In the genomic region with DNA sequence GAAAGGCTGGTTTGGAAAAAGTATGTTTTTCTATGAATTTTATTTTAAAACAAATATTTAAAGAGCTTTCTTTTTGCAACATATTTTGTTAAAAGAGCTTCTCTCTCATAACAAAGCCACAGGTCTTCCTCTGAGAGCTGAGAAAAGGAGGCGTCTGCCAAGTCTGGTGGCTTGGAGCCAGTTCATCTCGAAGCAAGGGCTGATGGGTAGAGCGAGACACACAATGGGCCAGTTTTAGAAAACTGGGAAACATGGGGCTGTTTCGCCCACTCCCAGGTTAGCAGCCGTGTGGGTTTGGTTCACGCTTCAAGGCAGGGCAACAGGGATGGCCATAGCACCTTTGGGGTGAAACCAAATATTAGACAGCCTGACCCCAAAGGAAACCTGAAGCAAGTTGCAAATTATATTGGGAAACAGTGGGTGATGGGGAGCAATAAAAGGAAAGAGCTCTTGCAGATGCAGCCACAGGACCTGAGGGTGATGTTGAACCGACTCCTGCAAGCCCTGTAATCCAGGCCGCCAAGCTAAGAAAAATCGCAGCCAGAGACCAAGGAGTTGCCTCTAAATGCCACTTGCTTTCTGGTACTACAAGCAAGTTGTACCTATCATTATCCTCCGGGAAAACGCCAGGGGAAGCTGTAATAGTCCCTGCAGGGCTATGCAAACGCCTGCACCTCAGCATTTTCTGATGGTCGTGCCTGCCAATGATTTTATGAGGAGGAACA, we compare ENCODE assay signal across 11 cellular contexts.
A peak's percentile ranks its signal among the peaks of the same experiment; 100 is the strongest.
DNase-seq lines count a peak whose midpoint lies in the region; ATAC-seq and TF ChIP-seq lines count a peak whose summit lies in the region.
"Had no signal": no experiment of that assay in that cellular context is flagged by ENCODE, and none has a peak within 500 bp of the region (broad histone marks: within the 10 kb centered on the region; RNA-seq: fewer than 3 reads in every experiment).

No MANE protein-coding gene starts in this region.

- H3K4me3 Mint-ChIP-seq in GM23338 = no peak overlapping the region
- H3K4me3 Mint-ChIP-seq: activated naive CD8-positive, alpha-beta T cell treated with anti-CD3 and anti-CD28 coated beads, Interleukin-2, amount 10 ng/mL, durations not matched to agents 7 days and 5 days had no signal

- no peak overlapping the region; the same call in none of the 2 replicates for H2AFZ ChIP-seq in GM23338
- H2AFZ ChIP-seq: GM23248 had no signal

- peaks cover 35% of the 10 kb centered on the region for H3K9me3 Mint-ChIP-seq in GM23338

- no peaks in the 10 kb centered on the region for H3K9me3 ChIP-seq in prostate gland

- no peaks in the 10 kb centered on the region for H3K4me1 Mint-ChIP-seq in GM23338
- H3K4me1 Mint-ChIP-seq: activated naive CD8-positive, alpha-beta T cell treated with anti-CD3 and anti-CD28 coated beads, Interleukin-2, amount 10 ng/mL, durations not matched to agents 7 days and 5 days had no signal

- no peak overlapping the region for H3K4me3 ChIP-seq in GM23338
- H3K4me3 ChIP-seq in cardiac fibroblast (replicated peaks in 1 of 2; ENCODE audit: low read depth in 2 of 2, low read length in 2 of 2) = no peak overlapping the region
- no peak overlapping the region for H3K4me3 ChIP-seq in prostate gland
- H3K4me3 ChIP-seq: GM23248 had no signal

- H3K27me3 ChIP-seq in GM23338 (ENCODE audit: insufficient read depth) = no peaks in the 10 kb centered on the region
- no peaks in the 10 kb centered on the region for H3K27me3 ChIP-seq in prostate gland (replicated peaks; ENCODE audit: insufficient read depth)

- H3K27ac Mint-ChIP-seq in GM23338 = no peak overlapping the region
- H3K27ac Mint-ChIP-seq: activated naive CD8-positive, alpha-beta T cell treated with anti-CD3 and anti-CD28 coated beads, Interleukin-2, amount 10 ng/mL, durations not matched to agents 7 days and 5 days had no signal

- no peaks in the 10 kb centered on the region for H3K27me3 Mint-ChIP-seq in GM23338 (ENCODE audit: insufficient read depth, low read depth, poor library complexity)
- H3K27me3 Mint-ChIP-seq: activated naive CD8-positive, alpha-beta T cell treated with anti-CD3 and anti-CD28 coated beads, Interleukin-2, amount 10 ng/mL, durations not matched to agents 7 days and 5 days had no signal

- H3K9me2 ChIP-seq in GM23338 (ENCODE audit: insufficient read depth) = peaks cover 3% of the 10 kb centered on the region; the same call in 1 of the 2 replicates

- H4K20me1 ChIP-seq in GM23338 (replicated peaks; ENCODE audit: insufficient read depth) = no peaks in the 10 kb centered on the region

- H3K4me2 ChIP-seq in GM23338 = no peak overlapping the region

- TF ChIP-seq POLR2A in prostate gland (IDR thresholded peaks at IDR 0.05) = no peak

- DNase-seq in GM23338 (ENCODE audit: low spot score) (peak; percentile 4), cardiac fibroblast (ENCODE audit: low read depth in 2 of 2) (peak; percentile 74 to 84), left ventricle myocardium superior (peak; percentile 85), prostate gland (ENCODE audit: low spot score) (peak; percentile 12), GOT3 (lab: John Stamatoyannopoulos, UW) (no peak), NCI-H2107 treated with DMSO at 0.1 percent for 48 hours (lab: John Stamatoyannopoulos, UW; ENCODE audit: unreplicated experiment) (no peak)
- no peak for DNase-seq in effector CD4-positive, alpha-beta T cell
- DNase-seq in activated CD8-positive, alpha-beta memory T cell treated with anti-CD3 and anti-CD28 coated beads, Interleukin-2, amount 50 U/mL, for 4 hours = no peak
- DNase-seq: activated naive CD8-positive, alpha-beta T cell treated with anti-CD3 and anti-CD28 coated beads, Interleukin-2, amount 10 ng/mL, durations not matched to agents 7 days and 5 days; DMS153; GM23248 had no signal

- no peaks in the 10 kb centered on the region for H3K79me2 ChIP-seq in GM23338 (replicated peaks; ENCODE audit: insufficient read depth)

- no peaks in the 10 kb centered on the region for H3F3A ChIP-seq in GM23338 (replicated peaks; ENCODE audit: low read depth)

- intact Hi-C loops in left ventricle myocardium superior (cut with micrococcal nuclease) (no loop called here), prostate gland (cut with DNase I) (no loop called here)

- H3K4me1 ChIP-seq in GM23338 (ENCODE audit: insufficient read depth) = no peaks in the 10 kb centered on the region
- no peaks in the 10 kb centered on the region for H3K4me1 ChIP-seq in prostate gland (replicated peaks)

- H3K27ac ChIP-seq in GM23338 (ENCODE audit: low read depth) (no peak overlapping the region), prostate gland (no peak overlapping the region)
- H3K27ac ChIP-seq: GM23248 had no signal

- H3K36me3 ChIP-seq in GM23338 (ENCODE audit: insufficient read depth) (no peaks in the 10 kb centered on the region), prostate gland (no peaks in the 10 kb centered on the region)

- H3K36me3 Mint-ChIP-seq in GM23338 (ENCODE audit: low read depth) = peaks cover 7% of the 10 kb centered on the region; the same call in 1 of the 3 replicates

- WGBS in prostate gland = 46% methylated on average over 13 of the region's 13 CpGs

- ATAC-seq in GM23338 = no peak
- ATAC-seq in left ventricle myocardium superior = peak; percentile 86

- TF ChIP-seq CTCF in GM23338 (conservative IDR thresholded peaks at IDR 0.05; ENCODE audit: low read depth in 2 of 2) (no peak), cardiac fibroblast (IDR thresholded peaks at IDR 0.05; ENCODE audit: low read depth, low read length) (no peak), prostate gland (IDR thresholded peaks at IDR 0.05) (no peak)

TF ChIP-seq in GM23338, 12 proteins besides CTCF, POLR2A, EP300 and RAD21 (continues in another document):
- TF ChIP-seq, protein P1, sequence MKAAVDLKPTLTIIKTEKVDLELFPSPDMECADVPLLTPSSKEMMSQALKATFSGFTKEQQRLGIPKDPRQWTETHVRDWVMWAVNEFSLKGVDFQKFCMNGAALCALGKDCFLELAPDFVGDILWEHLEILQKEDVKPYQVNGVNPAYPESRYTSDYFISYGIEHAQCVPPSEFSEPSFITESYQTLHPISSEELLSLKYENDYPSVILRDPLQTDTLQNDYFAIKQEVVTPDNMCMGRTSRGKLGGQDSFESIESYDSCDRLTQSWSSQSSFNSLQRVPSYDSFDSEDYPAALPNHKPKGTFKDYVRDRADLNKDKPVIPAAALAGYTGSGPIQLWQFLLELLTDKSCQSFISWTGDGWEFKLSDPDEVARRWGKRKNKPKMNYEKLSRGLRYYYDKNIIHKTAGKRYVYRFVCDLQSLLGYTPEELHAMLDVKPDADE (IDR thresholded peaks at IDR 0.05) = no peak
- TF ChIP-seq EZH2 (IDR thresholded peaks at IDR 0.05; ENCODE audit: low read depth, unreplicated experiment) (no peak), EZH2phosphoT487 (IDR thresholded peaks at IDR 0.05; ENCODE audit: unreplicated experiment) (no peak)
- TF ChIP-seq, protein P2, sequence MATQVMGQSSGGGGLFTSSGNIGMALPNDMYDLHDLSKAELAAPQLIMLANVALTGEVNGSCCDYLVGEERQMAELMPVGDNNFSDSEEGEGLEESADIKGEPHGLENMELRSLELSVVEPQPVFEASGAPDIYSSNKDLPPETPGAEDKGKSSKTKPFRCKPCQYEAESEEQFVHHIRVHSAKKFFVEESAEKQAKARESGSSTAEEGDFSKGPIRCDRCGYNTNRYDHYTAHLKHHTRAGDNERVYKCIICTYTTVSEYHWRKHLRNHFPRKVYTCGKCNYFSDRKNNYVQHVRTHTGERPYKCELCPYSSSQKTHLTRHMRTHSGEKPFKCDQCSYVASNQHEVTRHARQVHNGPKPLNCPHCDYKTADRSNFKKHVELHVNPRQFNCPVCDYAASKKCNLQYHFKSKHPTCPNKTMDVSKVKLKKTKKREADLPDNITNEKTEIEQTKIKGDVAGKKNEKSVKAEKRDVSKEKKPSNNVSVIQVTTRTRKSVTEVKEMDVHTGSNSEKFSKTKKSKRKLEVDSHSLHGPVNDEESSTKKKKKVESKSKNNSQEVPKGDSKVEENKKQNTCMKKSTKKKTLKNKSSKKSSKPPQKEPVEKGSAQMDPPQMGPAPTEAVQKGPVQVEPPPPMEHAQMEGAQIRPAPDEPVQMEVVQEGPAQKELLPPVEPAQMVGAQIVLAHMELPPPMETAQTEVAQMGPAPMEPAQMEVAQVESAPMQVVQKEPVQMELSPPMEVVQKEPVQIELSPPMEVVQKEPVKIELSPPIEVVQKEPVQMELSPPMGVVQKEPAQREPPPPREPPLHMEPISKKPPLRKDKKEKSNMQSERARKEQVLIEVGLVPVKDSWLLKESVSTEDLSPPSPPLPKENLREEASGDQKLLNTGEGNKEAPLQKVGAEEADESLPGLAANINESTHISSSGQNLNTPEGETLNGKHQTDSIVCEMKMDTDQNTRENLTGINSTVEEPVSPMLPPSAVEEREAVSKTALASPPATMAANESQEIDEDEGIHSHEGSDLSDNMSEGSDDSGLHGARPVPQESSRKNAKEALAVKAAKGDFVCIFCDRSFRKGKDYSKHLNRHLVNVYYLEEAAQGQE (IDR thresholded peaks at IDR 0.05; ENCODE audit: unreplicated experiment) = no peak

Comparison
In these comparisons a context has a peak if more than half of its experiments do, and no peak if none do; other contexts are left out.
1. DNase-seq: peak in GM23338 (single experiment), cardiac fibroblast (2 of 2), left ventricle myocardium superior (single experiment) and prostate gland (single experiment); none in GOT3 (single experiment), effector CD4-positive, alpha-beta T cell (single experiment), activated CD8-positive, alpha-beta memory T cell treated with anti-CD3 and anti-CD28 coated beads, Interleukin-2, amount 50 U/mL, for 4 hours (single experiment) and NCI-H2107 treated with DMSO at 0.1 percent for 48 hours (single experiment).